ENCODE assay signal across 8 cellular contexts in genomic region chr6:90284236-90284744, GRCh38. TPM values are rescaled to one million over a fixed set of nuclear protein-coding genes. Genes with fewer than 3 reads are reported as not detected.
A peak's percentile ranks its signal among the peaks of the same experiment; 100 is the strongest.
DNase-seq lines count a peak whose midpoint lies in the region; ATAC-seq and TF ChIP-seq lines count a peak whose summit lies in the region.

No MANE protein-coding gene starts in this region.

- H3K4me3 ChIP-seq in CD4-positive, alpha-beta memory T cell (ENCODE audit: low read length in 2 of 2): peak overlapping the region; percentile 32 to 58
- peak overlapping the region; percentile 26 for H3K4me3 ChIP-seq in epithelial cell of proximal tubule (ENCODE audit: low read depth, low read length)

- H3K27me3 ChIP-seq in CD4-positive, alpha-beta memory T cell (ENCODE audit: insufficient read depth, low read length): no peaks in the 10 kb centered on the region

- H3K36me3 ChIP-seq in CD4-positive, alpha-beta memory T cell (ENCODE audit: insufficient read depth, low read length): no peaks in the 10 kb centered on the region

- intact Hi-C loops in CD4-positive, alpha-beta memory T cell (cut with micrococcal nuclease): loop anchor here (1.0 kb wide), 1 partner anchor 12 kb away; the partner anchor contains the start of gene BACH2

- H3K4me1 Mint-ChIP-seq in CD4-positive, alpha-beta memory T cell: peaks cover 44 to 79% (median 62%) of the 10 kb centered on the region in 4 donors
- H3K4me1 Mint-ChIP-seq in nephron: peaks cover 44% of the 10 kb centered on the region

- no peaks in the 10 kb centered on the region for H3K9me3 ChIP-seq in CD4-positive, alpha-beta memory T cell (ENCODE audit: control insufficient read depth in 1 of 2, low read length in 2 of 2)

- POLR2A ChIA-PET in CD4-positive, alpha-beta memory T cell (lab: Charles Lee; ENCODE audit: partially characterized antibody): interaction anchor here (0.9 to 5.6 kb wide), 15 partner anchors 10 to 332 kb away, joined by 3 to 85 read pairs (median 5); partner anchors contain the start of gene BACH2

- peak; percentile 10 for ATAC-seq in GM21423 (IDR thresholded peaks at IDR 0.05; ENCODE audit: unreplicated experiment)

- peak overlapping the region; percentile 46 for H3K27ac ChIP-seq in CD4-positive, alpha-beta memory T cell (ENCODE audit: low read depth, low read length)

- H3K36me3 Mint-ChIP-seq in CD4-positive, alpha-beta memory T cell: peaks cover 3 to 18% of the 10 kb centered on the region in 2 donors
- no peaks in the 10 kb centered on the region for H3K36me3 Mint-ChIP-seq in nephron (ENCODE audit: low read depth)

- peak overlapping the region; percentile 80 to 95 (median 86) for H3K4me3 Mint-ChIP-seq in CD4-positive, alpha-beta memory T cell
- H3K4me3 Mint-ChIP-seq in nephron: peak overlapping the region; percentile 61 to 84 (median 76)

- peaks cover 0 to 11% (median 0%) of the 10 kb centered on the region in 8 donors for H3K9me3 Mint-ChIP-seq in CD4-positive, alpha-beta memory T cell
- no peaks in the 10 kb centered on the region for H3K9me3 Mint-ChIP-seq in nephron

- H3K27me3 Mint-ChIP-seq in CD4-positive, alpha-beta memory T cell: no peaks in the 10 kb centered on the region
- peaks cover 4% of the 10 kb centered on the region for H3K27me3 Mint-ChIP-seq in nephron (ENCODE audit: low read depth)

- TF ChIP-seq CTCF in epithelial cell of proximal tubule (conservative IDR thresholded peaks at IDR 0.05; ENCODE audit: low read depth, low read length): peak; percentile 10
- TF ChIP-seq CTCF in nephron (IDR thresholded peaks at IDR 0.05; ENCODE audit: unreplicated experiment in 3 of 3): peak in 2 of 3 experiments; percentile 11 to 14

- H3K4me1 ChIP-seq in CD4-positive, alpha-beta memory T cell (ENCODE audit: insufficient read depth, low read length): peaks cover 31% of the 10 kb centered on the region

- peak overlapping the region; percentile 77 to 98 (median 89) for H3K27ac Mint-ChIP-seq in CD4-positive, alpha-beta memory T cell
- H3K27ac Mint-ChIP-seq in nephron: peak overlapping the region; percentile 75 to 95 (median 83)

- CTCF ChIA-PET in CD4-positive, alpha-beta memory T cell (lab: Charles Lee; ENCODE audit: partially characterized antibody): interaction anchor here (0.9 to 8.5 kb wide), 9 partner anchors 10 to 354 kb away, joined by 3 to 76 read pairs (median 16); no protein-coding TSS in a partner anchor

- DNase-seq in CD4-positive, alpha-beta memory T cell: peak in 3 of 5 donors; percentile 28 to 78 (median 40)
- peak; percentile 81 for DNase-seq in HS-5 (ENCODE audit: low read depth)
- DNase-seq in activated CD4-positive, alpha-beta T cell treated with anti-CD3 and anti-CD28 coated beads for 48 hours: peak; percentile 72
- peak; percentile 82 for DNase-seq in epithelial cell of proximal tubule (ENCODE audit: low read depth)
- DNase-seq in nucleus accumbens (lab: John Stamatoyannopoulos, UW): no peak
- DNase-seq in NCI-H187 treated with DMSO at 0.1 percent for 48 hours (lab: John Stamatoyannopoulos, UW): no peak

RNA-seq across cellular contexts. Expression of gene BACH2, which starts 12.4 kb away (rescaled TPM):
- 10 to 100 TPM; 44.4 to 48.0 TPM for total RNA-seq in CD4-positive, alpha-beta memory T cell
- 1 to 10 TPM; 6.5 to 7.2 TPM for polyA plus RNA-seq in CD4-positive, alpha-beta memory T cell
- total RNA-seq in epithelial cell of proximal tubule: 0.58 and 0.69 TPM in 2 replicates

Comparison
In these comparisons a context has a peak if more than half of its experiments do, and no peak if none do; other contexts are left out.
1. DNase-seq: peak in CD4-positive, alpha-beta memory T cell (3 of 5), HS-5 (single experiment), activated CD4-positive, alpha-beta T cell treated with anti-CD3 and anti-CD28 coated beads for 48 hours (single experiment) and epithelial cell of proximal tubule (single experiment); none in nucleus accumbens (0 of 56) and NCI-H187 treated with DMSO at 0.1 percent for 48 hours (single experiment).
2. RNA of gene BACH2, which starts 12.4 kb away (total RNA-seq): 44.4 to 48.0 TPM in CD4-positive, alpha-beta memory T cell; 0.58 to 0.69 TPM in epithelial cell of proximal tubule; every median in the first group is over 10 times any median in the second.